ENCODE assay signal across 17 cellular contexts in genomic region chr6:10511477-10511876, GRCh38. TPM values are rescaled to one million over a fixed set of nuclear protein-coding genes. Genes with fewer than 3 reads are reported as not detected.
A peak's percentile ranks its signal among the peaks of the same experiment; 100 is the strongest.
DNase-seq lines count a peak whose midpoint lies in the region; ATAC-seq and TF ChIP-seq lines count a peak whose summit lies in the region.
"Had no signal": no experiment of that assay in that cellular context is flagged by ENCODE, and none has a peak within 500 bp of the region (broad histone marks: within the 10 kb centered on the region; RNA-seq: fewer than 3 reads in every experiment).

No MANE protein-coding gene starts in this region.

- in situ Hi-C loops in GM23248 (cut with MboI), result no loop called here
- in situ Hi-C loops in gastrocnemius medialis (cut with MboI; ENCODE audit: low sequenced_read_pairs in 4 of 4), result loop anchor here in 3 of 4 donors (25.0 kb wide), 2 partner anchors 276 to 301 kb away; no protein-coding TSS in a partner anchor

- no peaks in the 10 kb centered on the region for H3K27me3 ChIP-seq in GM23248 (replicated peaks; ENCODE audit: insufficient read depth)
- no peaks in the 10 kb centered on the region for H3K27me3 ChIP-seq in RWPE2 (ENCODE audit: insufficient read depth, poor library complexity, severe bottlenecking)
- no peaks in the 10 kb centered on the region for H3K27me3 ChIP-seq in cardiac muscle cell
- no peaks in the 10 kb centered on the region for H3K27me3 ChIP-seq in gastrocnemius medialis
- H3K27me3 ChIP-seq: stomach had no signal

- no peaks in the 10 kb centered on the region for H3K36me3 ChIP-seq in GM23248 (ENCODE audit: low read depth)
- H3K36me3 ChIP-seq in RWPE2 (ENCODE audit: low read depth), result no peaks in the 10 kb centered on the region
- H3K36me3 ChIP-seq in cardiac muscle cell, result no peaks in the 10 kb centered on the region
- no peaks in the 10 kb centered on the region for H3K36me3 ChIP-seq in gastrocnemius medialis
- H3K36me3 ChIP-seq: stomach had no signal

- no peak overlapping the region for H3K27ac ChIP-seq in GM23248
- no peak overlapping the region for H3K27ac ChIP-seq in RWPE2 (ENCODE audit: poor library complexity, severe bottlenecking)
- peak overlapping the region; percentile 94 for H3K27ac ChIP-seq in cardiac muscle cell
- peak overlapping the region; percentile 18 to 71 (median 58) for H3K27ac ChIP-seq in gastrocnemius medialis

- H3K9ac ChIP-seq in GM23248, result no peak overlapping the region

- H4K20me1 ChIP-seq in GM23248 (ENCODE audit: insufficient read depth), result no peaks in the 10 kb centered on the region

- no peaks in the 10 kb centered on the region for H3K9me2 ChIP-seq in GM23248 (ENCODE audit: insufficient read depth)

- TF ChIP-seq POLR2A in gastrocnemius medialis (IDR thresholded peaks at IDR 0.05), result no peak

- DNase-seq in GM23248 (peak; percentile 4), RWPE2 (ENCODE audit: low spot score) (no peak), cardiac muscle cell (ENCODE audit: low read depth in 1 of 2, low spot score in 1 of 2) (peak; percentile 15 to 95), gastrocnemius medialis (peak in 1 of 2 donors; percentile 17), inferior parietal cortex (ENCODE audit: extremely low spot score) (no peak), DMS 273 (lab: John Stamatoyannopoulos, UW; ENCODE audit: unreplicated experiment) (no peak), T1000 (lab: John Stamatoyannopoulos, UW) (no peak)
- DNase-seq: activated naive CD8-positive, alpha-beta T cell treated with anti-CD3 and anti-CD28 coated beads, Interleukin-2, amount 10 ng/mL, durations not matched to agents 7 days and 5 days; COR-L47; H9; NCI-H2171; posterior cingulate gyrus; RPMI8226; stimulated activated CD4-positive, alpha-beta T cell treated with anti-CD3 and anti-CD28 coated beads, Interleukin-4, amount 100 ng/mL, for 4 hours; stomach had no signal

- intact Hi-C loops in gastrocnemius medialis (cut with DNase I; ENCODE audit: low total_unique reads), result loop anchor here (1.0 to 10.0 kb wide), 4 partner anchors 99 to 283 kb away; partner anchors contain the start of genes C6orf52, PAK1IP1 and TMEM14B

- no peak overlapping the region for H3K4me3 ChIP-seq in GM23248
- H3K4me3 ChIP-seq in RWPE2 (ENCODE audit: severe bottlenecking), result no peak overlapping the region
- H3K4me3 ChIP-seq in cardiac muscle cell, result no peak overlapping the region
- H3K4me3 ChIP-seq in gastrocnemius medialis, result no peak overlapping the region
- H3K4me3 ChIP-seq: GM12878 had no signal

- 2 to 6% methylated on average over 2 of the region's 2 CpGs for WGBS in GM23248 (ENCODE audit: low coverage in 1 of 2, low lambda C conversion rate in 2 of 2, missing lambda C conversion rate in 2 of 2), 2 experiments

- TF ChIP-seq CTCF in RWPE2 (IDR thresholded peaks at IDR 0.05; ENCODE audit: poor library complexity, severe bottlenecking) (no peak), cardiac muscle cell (IDR thresholded peaks at IDR 0.05; ENCODE audit: low read depth, low read length) (no peak), gastrocnemius medialis (IDR thresholded peaks at IDR 0.05 in 4 of 5, conservative IDR thresholded peaks at IDR 0.05 in 1 of 5) (no peak)

- peak; percentile 55; the same call in 1 of the 3 replicates for ATAC-seq in RWPE2 (ENCODE audit: low read depth)
- ATAC-seq in gastrocnemius medialis, result peak; percentile 78 to 84
- no peak for ATAC-seq in GM21381 (IDR thresholded peaks at IDR 0.05; ENCODE audit: unreplicated experiment)

- H3F3A ChIP-seq in GM23248 (ENCODE audit: insufficient read depth), result no peaks in the 10 kb centered on the region

- H3K9me3 ChIP-seq in GM23248 (ENCODE audit: low read depth) (no peaks in the 10 kb centered on the region), RWPE2 (ENCODE audit: severe bottlenecking) (no peaks in the 10 kb centered on the region), cardiac muscle cell (ENCODE audit: low read depth) (no peaks in the 10 kb centered on the region), gastrocnemius medialis (no peaks in the 10 kb centered on the region)
- H3K9me3 ChIP-seq: stomach had no signal

- H3K4me2 ChIP-seq in GM23248 (ENCODE audit: unreplicated experiment), result no peak overlapping the region

- H3K4me1 ChIP-seq in GM23248 (ENCODE audit: insufficient read depth), result no peaks in the 10 kb centered on the region
- no peaks in the 10 kb centered on the region for H3K4me1 ChIP-seq in RWPE2 (ENCODE audit: insufficient read depth, poor library complexity, severe bottlenecking)
- peaks cover 13% of the 10 kb centered on the region for H3K4me1 ChIP-seq in cardiac muscle cell (ENCODE audit: low read depth)
- H3K4me1 ChIP-seq in gastrocnemius medialis, result peaks cover 0 to 7% of the 10 kb centered on the region in 2 donors

- no peaks in the 10 kb centered on the region for H3K79me2 ChIP-seq in GM23248 (ENCODE audit: insufficient read depth)

- no peak overlapping the region for H2AFZ ChIP-seq in GM23248

RNA-seq across cellular contexts. Expression of gene GCNT2, which starts 9.7 kb away (rescaled TPM):
- total RNA-seq in GM23248 (2014; rRNA removed; shearing (Covaris generic)), result not detected in 2 replicates
- polyA plus RNA-seq in GM23248 (2016; fragmentation: Nextera tagmentation; extraction: Ambion mirVana) (0.06 TPM in 1 of 2 replicates, not detected in the other), cardiac muscle cell (23.8 and 27.3 TPM in 2 replicates)
- total RNA-seq in cardiac muscle cell (21.4 and 26.2 TPM in 2 replicates), gastrocnemius medialis (1 to 10 TPM in 2 of 4 donors, under 1 TPM in 2; 0.27 to 1.9 (median 0.81) TPM)

Comparison
In these comparisons a context has a peak if more than half of its experiments do, and no peak if none do; other contexts are left out.
1. DNase-seq: peak in GM23248 (single experiment) and cardiac muscle cell (2 of 2); none in RWPE2 (single experiment), inferior parietal cortex (single experiment), DMS 273 (single experiment) and T1000 (single experiment).
2. H3K27ac ChIP-seq: peak in cardiac muscle cell (single experiment) and gastrocnemius medialis (4 of 4); none in GM23248 (single experiment) and RWPE2 (single experiment).